ENCODE assay signal across 32 cellular contexts in the genomic region with DNA sequence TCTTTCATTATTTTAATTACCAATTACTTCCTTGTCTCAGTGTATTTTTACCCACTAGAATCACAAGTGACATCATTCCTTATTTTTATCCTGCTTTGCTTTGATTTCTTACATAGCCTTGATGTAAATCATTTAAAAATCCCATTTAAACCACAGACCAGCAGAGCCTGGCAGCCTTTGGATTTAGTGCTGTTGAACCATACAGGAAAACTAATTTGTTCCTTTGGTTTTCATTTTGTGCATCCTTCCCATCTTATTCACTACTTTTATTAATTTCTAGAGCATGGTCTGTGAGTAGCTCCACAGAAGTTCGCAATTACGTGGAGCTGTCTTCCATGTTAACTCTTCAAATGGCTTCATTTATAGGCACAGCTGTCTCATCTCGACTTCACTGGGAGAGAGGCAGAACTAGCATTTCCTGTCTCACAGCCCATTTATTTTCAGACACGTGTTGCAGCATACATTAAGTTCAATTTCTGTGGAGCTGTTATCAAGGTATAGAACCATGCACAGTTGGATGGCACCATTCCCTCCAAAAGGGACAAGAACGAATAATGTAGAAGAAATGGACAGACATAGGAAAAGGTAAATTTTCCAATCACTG.
DNase-seq lines count a peak whose midpoint lies in the region; ATAC-seq and TF ChIP-seq lines count a peak whose summit lies in the region.
"Had no signal": no experiment of that assay in that cellular context is flagged by ENCODE, and none has a peak within 500 bp of the region (broad histone marks: within the 10 kb centered on the region; RNA-seq: fewer than 3 reads in every experiment).

No MANE protein-coding gene starts in this region.

- no peak for ATAC-seq in GM18511 (IDR thresholded peaks at IDR 0.05; ENCODE audit: unreplicated experiment)
- ATAC-seq: A549; activated T-helper 17 cell treated with anti-CD3 and anti-CD28 coated beads, Interleukin-2, amount 50 U/mL, for 72 hours; naive thymus-derived CD4-positive, alpha-beta T cell; T-helper 17 cell had no signal

- no peak overlapping the region for H2AK5ac ChIP-seq in H9 (ENCODE audit: insufficient read length, low read length)

- H3K9me3 Mint-ChIP-seq in H9 = no peaks in the 10 kb centered on the region
- H3K9me3 Mint-ChIP-seq: activated CD4-positive, alpha-beta memory T cell treated with anti-CD3 and anti-CD28 coated beads for 36 hours; activated naive CD4-positive, alpha-beta T cell treated with anti-CD3 and anti-CD28 coated beads, Interleukin-2, amount 50 U/mL, for 24 hours; activated T-helper 17 cell treated with anti-CD3 and anti-CD28 coated beads, Interleukin-2, amount 50 U/mL, for 72 hours had no signal

- H3K27me3 ChIP-seq in A673 (replicated peaks; ENCODE audit: insufficient read depth, low read depth, low read length, poor library complexity) (no peaks in the 10 kb centered on the region), H9 (ENCODE audit: insufficient read depth, low read length) (no peaks in the 10 kb centered on the region), MM.1S (replicated peaks; ENCODE audit: insufficient read depth, low read length) (no peaks in the 10 kb centered on the region)
- H3K27me3 ChIP-seq: BE2C, SJCRH30, stomach, tibial artery had no signal

- H3K27ac ChIP-seq in A673 (ENCODE audit: low read depth, low read length, poor library complexity, severe bottlenecking) (no peak overlapping the region), H9 (ENCODE audit: insufficient read length, low read depth, low read length) (no peak overlapping the region), MM.1S (ENCODE audit: low read length) (no peak overlapping the region)
- H3K27ac ChIP-seq: A549, prostate gland, SJCRH30, skin epidermis, stomach, tibial artery had no signal

- TF ChIP-seq CTCF in A673 (conservative IDR thresholded peaks at IDR 0.05; ENCODE audit: low read depth, low read length) = no peak
- TF ChIP-seq CTCF in H9 (conservative IDR thresholded peaks at IDR 0.05) = no peak
- no peak for TF ChIP-seq CTCF in MM.1S (IDR thresholded peaks at IDR 0.05; ENCODE audit: low read length)

- no TSS peak for BruUV-seq in A673 (replicated peaks; lab: Mats Ljungman, UMichigan)

- no peaks in the 10 kb centered on the region for H3K27me3 Mint-ChIP-seq in H9 (ENCODE audit: low read depth)
- H3K27me3 Mint-ChIP-seq: activated T-helper 17 cell treated with anti-CD3 and anti-CD28 coated beads, Interleukin-2, amount 50 U/mL, for 72 hours had no signal

- H3K4me1 ChIP-seq in A673 (ENCODE audit: insufficient read depth, low read length, poor library complexity, severe bottlenecking) (no peaks in the 10 kb centered on the region), H9 (ENCODE audit: insufficient read depth, low read length) (peaks cover 6% of the 10 kb centered on the region; the same call in 1 of the 2 replicates), MM.1S (ENCODE audit: low read length) (no peaks in the 10 kb centered on the region)
- H3K4me1 ChIP-seq: A549, prostate gland, stomach, tibial artery had no signal

- H2AFZ ChIP-seq in H9 (ENCODE audit: low read length) = peak overlapping the region; percentile 23
- no peak overlapping the region for H2AFZ ChIP-seq in MM.1S (ENCODE audit: low read length)

- peaks cover 46 to 48% of the 10 kb centered on the region in 2 experiments for H3K4me1 Mint-ChIP-seq in H9
- H3K4me1 Mint-ChIP-seq: activated T-helper 17 cell treated with anti-CD3 and anti-CD28 coated beads, Interleukin-2, amount 50 U/mL, for 72 hours; T-helper 17 cell had no signal

- H3T11ph ChIP-seq in H9 (ENCODE audit: low read length) = no peak overlapping the region

- no peaks in the 10 kb centered on the region for H3F3A ChIP-seq in MM.1S (ENCODE audit: insufficient read depth, low read length)

- no peaks in the 10 kb centered on the region for H4K20me1 ChIP-seq in H9 (ENCODE audit: control insufficient read depth, insufficient read depth, insufficient read length)
- H4K20me1 ChIP-seq in MM.1S (ENCODE audit: insufficient read depth, low read length) = no peaks in the 10 kb centered on the region

- no peak overlapping the region for H4K91ac ChIP-seq in H9 (ENCODE audit: insufficient read length, low read depth, low read length)

- no peak overlapping the region for H3K4ac ChIP-seq in H9 (ENCODE audit: low read depth, low read length)

- H2BK12ac ChIP-seq in H9 (ENCODE audit: insufficient read length, low read depth, low read length) = no peak overlapping the region

- H3K4me2 ChIP-seq in H9 (ENCODE audit: insufficient read depth, insufficient read length, low read length) (peak overlapping the region; percentile 48), MM.1S (ENCODE audit: low read depth, low read length) (no peak overlapping the region)
- H3K4me2 ChIP-seq: A549 had no signal

- no peak overlapping the region for H3K14ac ChIP-seq in H9 (ENCODE audit: insufficient read depth, low read length)

- CTCF ChIA-PET in A673 (lab: Charles Lee) = no interaction called here

- no peak overlapping the region for H2BK15ac ChIP-seq in H9 (ENCODE audit: low read depth, low read length)

- peak overlapping the region in 1 of 3 experiments; percentile 32; a peak in 3 of 7 replicates for H3K27ac Mint-ChIP-seq in H9
- H3K27ac Mint-ChIP-seq: activated CD4-positive, alpha-beta memory T cell treated with anti-CD3 and anti-CD28 coated beads for 36 hours; activated naive CD4-positive, alpha-beta T cell treated with anti-CD3 and anti-CD28 coated beads, Interleukin-2, amount 50 U/mL, for 24 hours; activated T-helper 17 cell treated with anti-CD3 and anti-CD28 coated beads, Interleukin-2, amount 50 U/mL, for 72 hours; mesothelial cell of epicardium; naive thymus-derived CD4-positive, alpha-beta T cell; T-helper 17 cell had no signal

- H3K79me1 ChIP-seq in H9 (ENCODE audit: insufficient read depth, low read depth, low read length, poor library complexity, severe bottlenecking) = no peaks in the 10 kb centered on the region

- H3K4me3 Mint-ChIP-seq in H9 = no peak overlapping the region
- H3K4me3 Mint-ChIP-seq: activated CD4-positive, alpha-beta memory T cell treated with anti-CD3 and anti-CD28 coated beads for 36 hours; activated naive CD4-positive, alpha-beta T cell treated with anti-CD3 and anti-CD28 coated beads, Interleukin-2, amount 50 U/mL, for 24 hours; activated T-helper 17 cell treated with anti-CD3 and anti-CD28 coated beads, Interleukin-2, amount 50 U/mL, for 72 hours; mesothelial cell of epicardium; naive thymus-derived CD4-positive, alpha-beta T cell; T-helper 17 cell had no signal

- no peak overlapping the region for H4K8ac ChIP-seq in H9 (replicated peaks; ENCODE audit: insufficient read length, low read depth, low read length)

- H3K36me3 ChIP-seq in A673 (ENCODE audit: insufficient read depth, low read length, poor library complexity, severe bottlenecking) = no peaks in the 10 kb centered on the region
- no peaks in the 10 kb centered on the region for H3K36me3 ChIP-seq in MM.1S (replicated peaks; ENCODE audit: insufficient read depth, low read length)
- H3K36me3 ChIP-seq: BE2C, prostate gland, SJCRH30, stomach, tibial artery had no signal

- no peak overlapping the region for H3K23ac ChIP-seq in H9 (ENCODE audit: insufficient read length, low read depth, low read length)

- H2BK5ac ChIP-seq in H9 (ENCODE audit: insufficient read length, low read length) = no peak overlapping the region

- H3K9me3 ChIP-seq in A673 (ENCODE audit: low read depth, low read length, poor library complexity, severe bottlenecking) (no peaks in the 10 kb centered on the region), H9 (ENCODE audit: control insufficient read depth, low read depth, low read length) (no peaks in the 10 kb centered on the region), MM.1S (replicated peaks; ENCODE audit: insufficient read depth, low read length) (no peaks in the 10 kb centered on the region)
- H3K9me3 ChIP-seq: A549, BE2C, prostate gland, SJCRH30, stomach, tibial artery had no signal

- H4K5ac ChIP-seq in H9 (ENCODE audit: insufficient read length, low read depth, low read length) = no peak overlapping the region

- no peak overlapping the region for H3K18ac ChIP-seq in H9 (ENCODE audit: insufficient read length, low read depth, low read length)

- intact Hi-C loops in A673 (cut with micrococcal nuclease; ENCODE audit: unreplicated experiment) = no loop called here

- no peak overlapping the region for H3K9ac ChIP-seq in H9 (ENCODE audit: extremely low read depth, insufficient read length, low read length)
- H3K9ac ChIP-seq in MM.1S (ENCODE audit: low read length) = no peak overlapping the region

- no peak overlapping the region for H2BK20ac ChIP-seq in H9 (ENCODE audit: low read depth, low read length, poor library complexity, severe bottlenecking)

- DNase-seq in A673 (ENCODE audit: low spot score) = peak; percentile 6
- DNase-seq in H9 = no peak
- DNase-seq in amniotic epithelial cell (ENCODE audit: low read depth) = peak; percentile 10
- DNase-seq in kidney tubule cell (ENCODE audit: low spot score) = peak; percentile 43
- no peak for DNase-seq in MM.1S
- no peak for DNase-seq in NCI-H2171 (lab: John Stamatoyannopoulos, UW)
- DNase-seq in DMS 273 (lab: John Stamatoyannopoulos, UW; ENCODE audit: unreplicated experiment) = no peak
- DNase-seq: activated CD4-positive, alpha-beta memory T cell treated with anti-CD3 and anti-CD28 coated beads for 36 hours; activated CD4-positive, CD25-positive, alpha-beta regulatory T cell treated with anti-CD3 and anti-CD28 coated beads, Interleukin-2, amount 50 U/mL, for 72 hours; activated CD8-positive, alpha-beta memory T cell treated with anti-CD3 and anti-CD28 coated beads, Interleukin-2, amount 50 U/mL, for 48 hours; BE2C; DMS79; effector CD8-positive, alpha-beta T cell; erythroblast; foreskin melanocyte; naive thymus-derived CD4-positive, alpha-beta T cell; NCI-H1105; NCI-H2029 treated with DMSO at 0.1 percent for 48 hours; NCI-H2227 treated with DMSO at 0.1 percent for 48 hours; NCI-H526 treated with DMSO at 0.1 percent for 48 hours; stimulated activated CD8-positive, alpha-beta memory T cell treated with anti-CD3 and anti-CD28 coated beads, Interleukin-4, amount 100 ng/mL, for 48 hours; stomach; T-helper 17 cell; tibial artery had no signal

- H3K56ac ChIP-seq in H9 (ENCODE audit: insufficient read length, low read depth, low read length) = no peak overlapping the region

- no CpG with 5 or more reads among the region's 5 CpGs for WGBS in H9 (ENCODE audit: extremely low coverage, insufficient read length, low lambda C conversion rate)

- no peaks in the 10 kb centered on the region for H3K9me2 ChIP-seq in MM.1S (replicated peaks; ENCODE audit: insufficient read depth, low read length)

- no peaks in the 10 kb centered on the region for H3K23me2 ChIP-seq in H9 (ENCODE audit: insufficient read length, low read depth, low read length, poor library complexity, severe bottlenecking)

- H3K79me2 ChIP-seq in H9 (ENCODE audit: insufficient read depth, low read length) = no peaks in the 10 kb centered on the region
- no peaks in the 10 kb centered on the region for H3K79me2 ChIP-seq in MM.1S (ENCODE audit: low read length)

- POLR2A ChIA-PET in A673 (lab: Charles Lee; ENCODE audit: low non-redundant PET) = no interaction called here

- no peaks in the 10 kb centered on the region for H3K36me3 Mint-ChIP-seq in H9 (ENCODE audit: insufficient read depth in 1 of 3, low read depth in 3 of 3)
- H3K36me3 Mint-ChIP-seq: activated CD4-positive, alpha-beta memory T cell treated with anti-CD3 and anti-CD28 coated beads for 36 hours; activated naive CD4-positive, alpha-beta T cell treated with anti-CD3 and anti-CD28 coated beads, Interleukin-2, amount 50 U/mL, for 24 hours; mesothelial cell of epicardium; naive thymus-derived CD4-positive, alpha-beta T cell had no signal

- no peak overlapping the region for H2BK120ac ChIP-seq in H9 (ENCODE audit: low read depth, low read length, poor library complexity, severe bottlenecking)

- H3K4me3 ChIP-seq in A673 (ENCODE audit: low read depth, low read length, poor library complexity, severe bottlenecking) (no peak overlapping the region), MM.1S (ENCODE audit: low read length) (no peak overlapping the region)
- H3K4me3 ChIP-seq: A549, prostate gland, SJCRH30, skin epidermis, stomach, tibial artery had no signal

Comparison
In these comparisons a context has a peak if more than half of its experiments do, and no peak if none do; other contexts are left out.
1. DNase-seq: peak in A673 (single experiment), amniotic epithelial cell (single experiment) and kidney tubule cell (single experiment); none in H9 (single experiment), MM.1S (single experiment), NCI-H2171 (single experiment) and DMS 273 (single experiment).